In the genomic region with DNA sequence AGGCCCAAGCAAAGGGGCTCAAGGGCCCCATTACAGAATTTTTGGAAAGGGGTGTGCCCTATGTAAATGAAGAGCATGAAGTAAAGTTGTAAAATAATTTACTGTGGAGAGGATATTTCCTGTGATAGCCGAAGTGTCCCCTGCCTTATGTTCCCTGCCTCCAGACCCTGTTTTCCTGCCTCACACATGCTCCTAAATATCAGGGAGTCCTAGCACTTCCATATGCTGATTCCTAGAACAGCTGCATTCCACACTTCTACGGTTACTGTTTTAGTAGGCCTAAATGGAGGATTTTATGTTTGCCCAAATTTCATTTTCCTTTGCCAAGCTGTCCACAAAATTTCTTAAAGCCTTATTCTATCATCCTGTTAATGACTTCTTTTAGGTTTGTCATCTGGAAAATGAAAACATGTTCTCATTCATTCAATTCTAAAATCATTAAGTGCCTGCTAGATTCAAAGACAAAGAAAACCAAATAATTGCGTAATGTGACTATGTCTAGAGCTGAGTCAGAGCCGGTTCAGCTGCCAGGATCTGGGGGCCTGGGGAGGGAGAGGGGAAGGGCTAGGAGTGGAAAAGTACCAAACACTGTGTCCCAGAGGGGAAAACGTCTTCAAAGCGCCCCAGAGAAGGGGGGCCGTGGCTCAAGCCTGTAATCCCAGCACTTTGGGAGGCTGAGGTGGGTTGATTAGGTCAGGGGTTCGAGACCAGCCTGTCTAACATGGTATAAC, we compare ENCODE assay signal across 9 cellular contexts.
DNase-seq lines count a peak whose midpoint lies in the region; ATAC-seq and TF ChIP-seq lines count a peak whose summit lies in the region.
"Had no signal": no experiment of that assay in that cellular context is flagged by ENCODE, and none has a peak within 500 bp of the region (broad histone marks: within the 10 kb centered on the region; RNA-seq: fewer than 3 reads in every experiment).

No MANE protein-coding gene starts in this region.

- peak; percentile 70 for DNase-seq in AG08396 (ENCODE audit: low spot score)
- DNase-seq in Kasumi-1 (lab: John Stamatoyannopoulos, UW): peak; percentile 93 to 94
- peak; percentile 92 to 96 for DNase-seq in cardiac fibroblast (ENCODE audit: low read depth in 2 of 2)
- peak; percentile 71 for DNase-seq in medulla oblongata (ENCODE audit: extremely low spot score)
- DNase-seq in NCI-H226: no peak

- no peak for TF ChIP-seq CTCF in cardiac fibroblast (IDR thresholded peaks at IDR 0.05; ENCODE audit: low read depth, low read length)

- ATAC-seq in HG03095 (IDR thresholded peaks at IDR 0.05; ENCODE audit: unreplicated experiment): no peak
- no peak for ATAC-seq in GM21526 (IDR thresholded peaks at IDR 0.05; ENCODE audit: low FRiP score, unreplicated experiment)
- no peak for ATAC-seq in HG02840 (IDR thresholded peaks at IDR 0.05; ENCODE audit: low FRiP score, unreplicated experiment)

- no peak overlapping the region for H3K4me3 ChIP-seq in cardiac fibroblast (replicated peaks in 1 of 2; ENCODE audit: low read depth in 2 of 2, low read length in 2 of 2)
- H3K4me3 ChIP-seq: heart right ventricle had no signal
